Comparison of ENCODE assay signal across 9 cellular contexts in the genomic region with DNA sequence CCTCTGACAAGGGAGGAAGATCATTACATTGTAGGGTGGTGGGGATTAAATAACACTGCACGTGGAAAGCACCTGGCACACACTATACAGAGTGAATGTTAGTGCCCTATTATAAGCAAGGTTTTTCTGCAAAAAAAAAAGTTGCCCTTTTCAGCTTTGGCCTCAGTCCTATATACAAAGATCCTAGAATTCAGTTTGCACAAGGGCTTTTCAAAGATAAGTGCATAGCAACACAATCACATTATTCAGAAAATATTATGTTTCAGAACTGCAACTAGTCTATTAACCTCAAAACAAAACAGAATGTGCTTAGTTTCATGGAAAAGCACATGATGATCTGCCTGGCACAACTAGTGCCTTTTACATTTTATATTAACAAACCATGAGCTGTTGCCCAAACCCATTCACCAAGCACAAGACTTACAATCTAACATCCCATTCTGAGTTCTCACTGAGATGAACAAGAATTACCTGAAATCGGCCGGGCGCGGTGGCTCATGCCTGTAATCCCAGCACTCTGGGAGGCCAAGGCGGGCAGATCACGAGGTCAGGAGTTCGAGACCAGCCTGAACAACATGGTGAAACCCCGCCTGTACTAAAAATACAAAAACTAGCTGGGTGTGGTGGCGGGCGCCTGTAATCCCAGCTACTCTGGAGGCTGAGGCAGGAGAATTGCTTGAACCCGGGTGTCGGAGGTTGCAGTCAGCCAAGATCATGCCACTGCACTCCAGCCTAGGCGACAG. TPM values are rescaled to one million over a fixed set of nuclear protein-coding genes. Genes with fewer than 3 reads are reported as not detected.
DNase-seq lines count a peak whose midpoint lies in the region; ATAC-seq and TF ChIP-seq lines count a peak whose summit lies in the region.
"Had no signal": no experiment of that assay in that cellular context is flagged by ENCODE, and none has a peak within 500 bp of the region (broad histone marks: within the 10 kb centered on the region; RNA-seq: fewer than 3 reads in every experiment).

No MANE protein-coding gene starts in this region.

- TF ChIP-seq RAD21 in SK-N-SH (IDR thresholded peaks at IDR 0.05; ENCODE audit: low read length), result no peak

- H3K4me3 ChIP-seq in SK-N-SH (ENCODE audit: low read depth in 2 of 2, low read length in 1 of 2) (peak overlapping the region; percentile 84 to 99), smooth muscle cell (peak overlapping the region; percentile 84)

- TF ChIP-seq EP300 in SK-N-SH (IDR thresholded peaks at IDR 0.05; ENCODE audit: borderline replicate concordance in 1 of 2, low read depth in 1 of 2, low read length in 1 of 2), result no peak

- POLR2A ChIA-PET in SK-N-SH (lab: Yijun Ruan, JAX), result interaction anchor here (1.2 kb wide), 1 partner anchor 179 kb away, joined by 4 read pairs; a partner anchor contains a TSS

- H2AFZ ChIP-seq in SK-N-SH (ENCODE audit: low read depth) (no peak overlapping the region), smooth muscle cell (ENCODE audit: low read depth) (no peak overlapping the region)

- CTCF ChIA-PET in SK-N-SH (lab: Yijun Ruan, JAX), result interaction anchor here (1.0 to 6.8 kb wide), 8 partner anchors 10 to 293 kb away, joined by 3 to 108 read pairs (median 7); a partner anchor contains a TSS

- DNase-seq in SK-N-SH (no peak), NCI-H82 treated with DMSO at 0.1 percent for 48 hours (lab: John Stamatoyannopoulos, UW; ENCODE audit: unreplicated experiment) (peak; percentile 23), epithelial cell of prostate (ENCODE audit: low read depth, low spot score) (no peak), smooth muscle cell (lab: John Stamatoyannopoulos, UW; ENCODE audit: unreplicated experiment) (no peak), nucleus accumbens (lab: John Stamatoyannopoulos, UW) (no peak), OCI-M2 (lab: John Stamatoyannopoulos, UW; ENCODE audit: unreplicated experiment) (no peak)
- no peak for DNase-seq in activated CD4-positive, CD25-positive, alpha-beta regulatory T cell (lab: John Stamatoyannopoulos, UW)
- DNase-seq: Right ventricle myocardium superior had no signal

- no peak for ATAC-seq in SK-N-SH treated with all-trans-retinoic acid at 6 μM for 48 hours

- H3K79me2 ChIP-seq in SK-N-SH (ENCODE audit: insufficient read depth), result peaks cover 53% of the 10 kb centered on the region
- H3K79me2 ChIP-seq in smooth muscle cell (ENCODE audit: low read depth), result peaks cover 29% of the 10 kb centered on the region

- H3F3A ChIP-seq in SK-N-SH (replicated peaks; ENCODE audit: insufficient read depth) (peaks cover 8% of the 10 kb centered on the region), smooth muscle cell (ENCODE audit: low read depth) (peaks cover 9% of the 10 kb centered on the region)

- H3K9ac ChIP-seq in SK-N-SH (no peak overlapping the region), smooth muscle cell (ENCODE audit: low read depth) (no peak overlapping the region)

- H3K27ac ChIP-seq in SK-N-SH (ENCODE audit: low read depth in 2 of 2, low read length in 1 of 2) (peak overlapping the region in 1 of 2 experiments; percentile 11; a peak in 2 of 4 replicates), epithelial cell of prostate (peak overlapping the region; percentile 83), smooth muscle cell (ENCODE audit: low read depth) (peak overlapping the region; percentile 18)

- H3K27me3 ChIP-seq in SK-N-SH (ENCODE audit: insufficient read depth) (no peaks in the 10 kb centered on the region), smooth muscle cell (ENCODE audit: low read depth) (no peaks in the 10 kb centered on the region)

- no peaks in the 10 kb centered on the region for H3K9me2 ChIP-seq in SK-N-SH

- TF ChIP-seq CTCF in SK-N-SH (IDR thresholded peaks at IDR 0.05) (no peak), smooth muscle cell (IDR thresholded peaks at IDR 0.05; ENCODE audit: borderline replicate concordance, insufficient read depth, poor library complexity, severe bottlenecking) (no peak)

- H3K9me3 ChIP-seq in SK-N-SH, result no peaks in the 10 kb centered on the region
- H3K9me3 ChIP-seq in smooth muscle cell (replicated peaks; ENCODE audit: low read depth), result no peaks in the 10 kb centered on the region

- H3K36me3 ChIP-seq in SK-N-SH (replicated peaks in 1 of 2; ENCODE audit: control insufficient read depth in 1 of 2, insufficient read depth in 2 of 2, low read length in 1 of 2), result peaks cover 2 to 16% of the 10 kb centered on the region in 2 experiments
- H3K36me3 ChIP-seq in smooth muscle cell (ENCODE audit: low read depth), result no peaks in the 10 kb centered on the region

- H3K4me1 ChIP-seq in SK-N-SH (ENCODE audit: control insufficient read depth in 1 of 2, insufficient read depth in 2 of 2, low read depth in 1 of 2, low read length in 1 of 2), result peaks cover 0 to 19% of the 10 kb centered on the region in 2 experiments; a peak in 3 of 4 replicates
- peaks cover 9% of the 10 kb centered on the region for H3K4me1 ChIP-seq in smooth muscle cell (ENCODE audit: low read depth)

- peak overlapping the region; percentile 69 for H3K4me2 ChIP-seq in SK-N-SH
- peak overlapping the region; percentile 52 for H3K4me2 ChIP-seq in smooth muscle cell

- 93% methylated on average over 14 of the region's 14 CpGs for WGBS in SK-N-SH (ENCODE audit: low lambda C conversion rate)
- WGBS in smooth muscle cell (ENCODE audit: low lambda C conversion rate), result 86% methylated on average over 14 of the region's 14 CpGs

- H4K20me1 ChIP-seq in SK-N-SH (ENCODE audit: insufficient read depth), result no peaks in the 10 kb centered on the region
- H4K20me1 ChIP-seq in smooth muscle cell (ENCODE audit: low read depth), result peaks cover 20% of the 10 kb centered on the region

TF ChIP-seq in SK-N-SH, 30 proteins besides CTCF, POLR2A, EP300 and RAD21 (continues in another document):
- TF ChIP-seq SMC3 (IDR thresholded peaks at IDR 0.05; ENCODE audit: low read depth, low read length), result no peak
- no peak for TF ChIP-seq TEAD4 (IDR thresholded peaks at IDR 0.05; ENCODE audit: borderline replicate concordance, insufficient read depth)
- TF ChIP-seq SIN3A (IDR thresholded peaks at IDR 0.05; ENCODE audit: borderline replicate concordance, low read depth, low read length), result no peak
- no peak for TF ChIP-seq JUND (IDR thresholded peaks at IDR 0.05)
- TF ChIP-seq, protein P1, sequence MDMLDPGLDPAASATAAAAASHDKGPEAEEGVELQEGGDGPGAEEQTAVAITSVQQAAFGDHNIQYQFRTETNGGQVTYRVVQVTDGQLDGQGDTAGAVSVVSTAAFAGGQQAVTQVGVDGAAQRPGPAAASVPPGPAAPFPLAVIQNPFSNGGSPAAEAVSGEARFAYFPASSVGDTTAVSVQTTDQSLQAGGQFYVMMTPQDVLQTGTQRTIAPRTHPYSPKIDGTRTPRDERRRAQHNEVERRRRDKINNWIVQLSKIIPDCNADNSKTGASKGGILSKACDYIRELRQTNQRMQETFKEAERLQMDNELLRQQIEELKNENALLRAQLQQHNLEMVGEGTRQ (IDR thresholded peaks at IDR 0.05; ENCODE audit: borderline replicate concordance, low read depth, low read length), result no peak
- TF ChIP-seq ELF1 (IDR thresholded peaks at IDR 0.05), result no peak
- TF ChIP-seq MEF2A (IDR thresholded peaks at IDR 0.05; ENCODE audit: borderline replicate concordance, low read depth), result no peak
- no peak for TF ChIP-seq NRF1 (IDR thresholded peaks at IDR 0.05; ENCODE audit: low read depth, low read length)
- no peak for TF ChIP-seq TAF1 (IDR thresholded peaks at IDR 0.05; ENCODE audit: borderline replicate concordance, low read depth, low read length)
- TF ChIP-seq RXRA (IDR thresholded peaks at IDR 0.05; ENCODE audit: borderline replicate concordance, low read depth), result no peak
- no peak for TF ChIP-seq GATA2 (CRISPR knock-in tag; IDR thresholded peaks at IDR 0.05)
- no peak for TF ChIP-seq MXI1 (IDR thresholded peaks at IDR 0.05; ENCODE audit: low read depth, low read length)
- TF ChIP-seq FOXM1 (IDR thresholded peaks at IDR 0.05; ENCODE audit: low read depth), result no peak
- no peak for TF ChIP-seq RCOR1 (IDR thresholded peaks at IDR 0.05; ENCODE audit: low read length)

TF ChIP-seq in SK-N-SH treated with all-trans-retinoic acid at 6 μM for 48 hours, 23 proteins besides CTCF, POLR2A, EP300 and RAD21 (continues in another document):
- TF ChIP-seq ZNF565 (CRISPR knock-in tag; conservative IDR thresholded peaks at IDR 0.05; ENCODE audit: low read depth) (no peak), ZFP30 (CRISPR knock-in tag; IDR thresholded peaks at IDR 0.05) (no peak), TCF4 (CRISPR knock-in tag; IDR thresholded peaks at IDR 0.05; ENCODE audit: borderline replicate concordance) (no peak), ZFP3 (CRISPR knock-in tag; IDR thresholded peaks at IDR 0.05) (no peak), CSDC2 (CRISPR knock-in tag; IDR thresholded peaks at IDR 0.05) (no peak), ZNF8 (CRISPR knock-in tag; IDR thresholded peaks at IDR 0.05) (no peak), ESRRG (CRISPR knock-in tag; IDR thresholded peaks at IDR 0.05) (no peak)
- TF ChIP-seq, protein P2, sequence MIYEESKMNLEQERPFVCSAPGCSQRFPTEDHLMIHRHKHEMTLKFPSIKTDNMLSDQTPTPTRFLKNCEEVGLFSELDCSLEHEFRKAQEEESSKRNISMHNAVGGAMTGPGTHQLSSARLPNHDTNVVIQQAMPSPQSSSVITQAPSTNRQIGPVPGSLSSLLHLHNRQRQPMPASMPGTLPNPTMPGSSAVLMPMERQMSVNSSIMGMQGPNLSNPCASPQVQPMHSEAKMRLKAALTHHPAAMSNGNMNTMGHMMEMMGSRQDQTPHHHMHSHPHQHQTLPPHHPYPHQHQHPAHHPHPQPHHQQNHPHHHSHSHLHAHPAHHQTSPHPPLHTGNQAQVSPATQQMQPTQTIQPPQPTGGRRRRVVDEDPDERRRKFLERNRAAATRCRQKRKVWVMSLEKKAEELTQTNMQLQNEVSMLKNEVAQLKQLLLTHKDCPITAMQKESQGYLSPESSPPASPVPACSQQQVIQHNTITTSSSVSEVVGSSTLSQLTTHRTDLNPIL (CRISPR knock-in tag; IDR thresholded peaks at IDR 0.05; ENCODE audit: low read depth), result no peak

RNA-seq across cellular contexts. Expression of a gene that starts 1.8 kb away (rescaled TPM):
- polyA plus RNA-seq in SK-N-SH (2012; rRNA removed), result 72.1 and 121 TPM in 2 replicates
- 97.1 and 100 TPM in 2 replicates for polyA plus RNA-seq in SK-N-SH (2012; cell fraction: cytosol; rRNA removed)
- polyA plus RNA-seq in SK-N-SH (2012; cell fraction: nucleus; rRNA removed), result 35.7 and 73.9 TPM in 2 replicates
- total RNA-seq in smooth muscle cell, result 67.4 and 72.6 TPM in 2 replicates
- 48.2 and 78.0 TPM in 2 replicates for polyA plus RNA-seq in smooth muscle cell

RNA-seq across cellular contexts. Expression of a gene that starts 9.9 kb away (rescaled TPM):
- polyA plus RNA-seq in SK-N-SH (2012; rRNA removed), result 13.9 and 19.4 TPM in 2 replicates
- polyA plus RNA-seq in SK-N-SH (2012; cell fraction: cytosol; rRNA removed), result 20.5 and 22.4 TPM in 2 replicates
- polyA plus RNA-seq in SK-N-SH (2012; cell fraction: nucleus; rRNA removed), result 4.2 and 14.7 TPM in 2 replicates
- 78.2 and 82.5 TPM in 2 replicates for total RNA-seq in smooth muscle cell
- 34.4 and 38.2 TPM in 2 replicates for polyA plus RNA-seq in smooth muscle cell
